In the genomic region with DNA sequence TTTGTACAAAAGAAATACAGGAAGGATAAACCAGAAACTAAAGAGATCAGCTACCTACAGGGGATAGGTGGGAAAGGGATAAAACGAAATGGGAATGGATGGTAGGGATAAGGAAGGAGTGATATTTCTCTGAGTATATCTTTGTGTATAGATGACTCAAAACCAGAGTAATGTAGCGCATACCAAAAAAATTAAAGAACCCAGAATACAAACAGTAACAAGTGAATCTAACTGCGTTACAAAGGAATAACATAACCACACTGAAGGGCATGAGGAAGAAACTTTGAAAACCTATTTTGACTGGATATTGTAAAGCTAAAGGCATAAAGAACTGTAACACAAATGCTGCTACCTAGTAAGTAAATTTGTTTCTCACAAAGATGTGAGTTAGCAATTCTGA, we compare ENCODE assay signal across 11 cellular contexts.
"Had no signal": no experiment of that assay in that cellular context is flagged by ENCODE, and none has a peak within 500 bp of the region (broad histone marks: within the 10 kb centered on the region; RNA-seq: fewer than 3 reads in every experiment).

No MANE protein-coding gene starts in this region.

- H3K4me3 ChIP-seq: gastroesophageal sphincter, right lobe of liver, transverse colon had no signal

- H3K36me3 ChIP-seq: gastroesophageal sphincter, right lobe of liver, transverse colon had no signal

- H3K9me3 ChIP-seq: gastroesophageal sphincter, right lobe of liver, transverse colon had no signal

- H3K4me3 Mint-ChIP-seq: activated CD4-positive, alpha-beta T cell treated with anti-CD3 and anti-CD28 coated beads, Interleukin-2, amount 10 ng/mL, durations not matched to agents 24 days and 14 days; stimulated activated naive B cell treated with anti-CD40 and anti-IgM and Interleukin-4, amounts not matched to agents 10 μg/mL and 1 μg/mL and 100 μg/mL, for 72 hours; WTC11 had no signal

- DNase-seq: activated CD4-positive, alpha-beta T cell treated with anti-CD3 and anti-CD28 coated beads, Interleukin-2, amount 10 ng/mL, durations not matched to agents 24 days and 14 days; activated naive CD4-positive, alpha-beta T cell treated with anti-CD3 and anti-CD28 coated beads, Interleukin-2, amount 50 U/mL, for 16 hours; kidney; left ventricle myocardium superior; right lobe of liver; stimulated activated CD4-positive, alpha-beta T cell treated with anti-CD3 and anti-CD28 coated beads, Interleukin-1b, Interleukin-23, amount 100 ng/mL, for 48 hours; stimulated activated naive B cell treated with anti-CD40 and anti-IgM and Interleukin-4, amounts not matched to agents 10 μg/mL and 1 μg/mL and 100 μg/mL, for 72 hours; transverse colon had no signal

- H3K27ac Mint-ChIP-seq: activated CD4-positive, alpha-beta T cell treated with anti-CD3 and anti-CD28 coated beads, Interleukin-2, amount 10 ng/mL, durations not matched to agents 24 days and 14 days; progenitor cell of endocrine pancreas; stimulated activated naive B cell treated with anti-CD40 and anti-IgM and Interleukin-4, amounts not matched to agents 10 μg/mL and 1 μg/mL and 100 μg/mL, for 72 hours; WTC11 had no signal

- H3K27me3 Mint-ChIP-seq: activated CD4-positive, alpha-beta T cell treated with anti-CD3 and anti-CD28 coated beads, Interleukin-2, amount 10 ng/mL, durations not matched to agents 24 days and 14 days; progenitor cell of endocrine pancreas; stimulated activated naive B cell treated with anti-CD40 and anti-IgM and Interleukin-4, amounts not matched to agents 10 μg/mL and 1 μg/mL and 100 μg/mL, for 72 hours had no signal

- H3K27ac ChIP-seq: right lobe of liver, transverse colon had no signal

- H3K27me3 ChIP-seq: gastroesophageal sphincter, right lobe of liver, transverse colon had no signal

- H3K4me1 ChIP-seq: right lobe of liver had no signal

- H3K36me3 Mint-ChIP-seq: WTC11 had no signal

- H3K9me3 Mint-ChIP-seq: activated CD4-positive, alpha-beta T cell treated with anti-CD3 and anti-CD28 coated beads, Interleukin-2, amount 10 ng/mL, durations not matched to agents 24 days and 14 days; stimulated activated naive B cell treated with anti-CD40 and anti-IgM and Interleukin-4, amounts not matched to agents 10 μg/mL and 1 μg/mL and 100 μg/mL, for 72 hours; WTC11 had no signal
